Comparison of ENCODE assay signal across 23 cellular contexts in genomic region chr12:124780336-124780735, GRCh38.
DNase-seq lines count a peak whose midpoint lies in the region; ATAC-seq and TF ChIP-seq lines count a peak whose summit lies in the region.
"Had no signal": no experiment of that assay in that cellular context is flagged by ENCODE, and none has a peak within 500 bp of the region (broad histone marks: within the 10 kb centered on the region; RNA-seq: fewer than 3 reads in every experiment).

No MANE protein-coding gene starts in this region.

- no peak for ATAC-seq in natural killer cell treated with Interleukin-12 subunit alpha and Interleukin-12 subunit beta and Interleukin-15 and Interleukin-18, amount 100 ng/mL, for 72 hours
- no peak for ATAC-seq in natural killer cell
- ATAC-seq: T-cell had no signal

- peaks cover 3% of the 10 kb centered on the region for H3K36me3 ChIP-seq in H7 (replicated peaks; ENCODE audit: control insufficient read depth, insufficient read depth, low read length)
- peaks cover 5% of the 10 kb centered on the region for H3K36me3 ChIP-seq in brain microvascular endothelial cell (replicated peaks)
- peaks cover 0 to 4% of the 10 kb centered on the region in 2 donors for H3K36me3 ChIP-seq in ascending aorta

- peaks cover 0 to 6% of the 10 kb centered on the region in 2 donors for H3K4me1 ChIP-seq in ascending aorta

- H3K9me3 ChIP-seq in ascending aorta: no peaks in the 10 kb centered on the region
- H3K9me3 ChIP-seq: SK-N-SH had no signal

- H3K27me3 ChIP-seq in H7 (ENCODE audit: control insufficient read depth, insufficient read depth, low read length) (no peaks in the 10 kb centered on the region), brain microvascular endothelial cell (replicated peaks) (no peaks in the 10 kb centered on the region), ascending aorta (no peaks in the 10 kb centered on the region)

- H3K4me3 Mint-ChIP-seq in natural killer cell treated with Interleukin-12 subunit alpha and Interleukin-12 subunit beta and Interleukin-15 and Interleukin-18, amount 100 ng/mL, for 72 hours: no peak overlapping the region
- no peak overlapping the region for H3K4me3 Mint-ChIP-seq in natural killer cell
- H3K4me3 Mint-ChIP-seq: CD4-positive, alpha-beta memory T cell; IgD-negative memory B cell; T-cell had no signal

- peak; percentile 58 for DNase-seq in natural killer cell treated with Interleukin-12 subunit alpha and Interleukin-12 subunit beta and Interleukin-15 and Interleukin-18, amount 100 ng/mL, for 72 hours (ENCODE audit: low spot score)
- no peak for DNase-seq in natural killer cell
- peak; percentile 71 for DNase-seq in H7
- DNase-seq in brain microvascular endothelial cell: no peak
- no peak for DNase-seq in ecto neural progenitor cell (ENCODE audit: low spot score)
- DNase-seq in ascending aorta (ENCODE audit: low spot score in 2 of 2): no peak
- DNase-seq in activated CD4-positive, CD25-positive, alpha-beta regulatory T cell (lab: John Stamatoyannopoulos, UW): no peak
- DNase-seq: ACHN; AML-193; Calu3; CD4-positive, alpha-beta memory T cell; DMS53; Kasumi-1; MM.1S; NCI-H1092 treated with DMSO at 0.1 percent for 48 hours; NCI-H1694; NCI-H2107; NCI-H226; NCI-H69; SHP77; SK-N-SH; T-cell had no signal

- H3K4me1 Mint-ChIP-seq in natural killer cell treated with Interleukin-12 subunit alpha and Interleukin-12 subunit beta and Interleukin-15 and Interleukin-18, amount 100 ng/mL, for 72 hours (ENCODE audit: low read depth in 2 of 2): peaks cover 0 to 12% of the 10 kb centered on the region in 2 donors
- H3K4me1 Mint-ChIP-seq in natural killer cell: no peaks in the 10 kb centered on the region

- no peaks in the 10 kb centered on the region for H3K9me3 Mint-ChIP-seq in natural killer cell treated with Interleukin-12 subunit alpha and Interleukin-12 subunit beta and Interleukin-15 and Interleukin-18, amount 100 ng/mL, for 72 hours
- no peaks in the 10 kb centered on the region for H3K9me3 Mint-ChIP-seq in natural killer cell
- H3K9me3 Mint-ChIP-seq: IgD-negative memory B cell, T-cell had no signal

- TF ChIP-seq CTCF in natural killer cell (IDR thresholded peaks at IDR 0.05) (no peak), brain microvascular endothelial cell (IDR thresholded peaks at IDR 0.05; ENCODE audit: low read depth, low read length, missing control alignments) (peak; percentile 6), ascending aorta (IDR thresholded peaks at IDR 0.05) (no peak)

- peaks cover 2% of the 10 kb centered on the region for H3K36me3 Mint-ChIP-seq in natural killer cell treated with Interleukin-12 subunit alpha and Interleukin-12 subunit beta and Interleukin-15 and Interleukin-18, amount 100 ng/mL, for 72 hours
- H3K36me3 Mint-ChIP-seq in natural killer cell: no peaks in the 10 kb centered on the region
- H3K36me3 Mint-ChIP-seq: CD4-positive, alpha-beta memory T cell; T-cell had no signal

- no peak overlapping the region for H3K27ac ChIP-seq in brain microvascular endothelial cell
- no peak overlapping the region for H3K27ac ChIP-seq in ascending aorta

- intact Hi-C loops in natural killer cell (cut with micrococcal nuclease) (no loop called here), ascending aorta (cut with DNase I) (no loop called here)

- no peaks in the 10 kb centered on the region for H3K27me3 Mint-ChIP-seq in natural killer cell treated with Interleukin-12 subunit alpha and Interleukin-12 subunit beta and Interleukin-15 and Interleukin-18, amount 100 ng/mL, for 72 hours
- peaks cover 0 to under 1% of the 10 kb centered on the region in 2 donors for H3K27me3 Mint-ChIP-seq in natural killer cell (ENCODE audit: low read depth in 2 of 2)
- H3K27me3 Mint-ChIP-seq: IgD-negative memory B cell, T-cell had no signal

- H3K4me3 ChIP-seq in H7 (ENCODE audit: insufficient read depth, low read depth, low read length): no peak overlapping the region
- H3K4me3 ChIP-seq in brain microvascular endothelial cell (ENCODE audit: low read depth, low read length): no peak overlapping the region
- H3K4me3 ChIP-seq in ascending aorta: no peak overlapping the region

- in situ Hi-C loops in brain microvascular endothelial cell (cut with HindIII; ENCODE audit: low pct_ligation_motif_present, low sequenced_read_pairs): no loop called here

- no peak overlapping the region for H3K27ac Mint-ChIP-seq in natural killer cell treated with Interleukin-12 subunit alpha and Interleukin-12 subunit beta and Interleukin-15 and Interleukin-18, amount 100 ng/mL, for 72 hours
- no peak overlapping the region for H3K27ac Mint-ChIP-seq in natural killer cell
- H3K27ac Mint-ChIP-seq: CD4-positive, alpha-beta memory T cell; IgD-negative memory B cell; T-cell had no signal

Comparison
In these comparisons a context has a peak if more than half of its experiments do, and no peak if none do; other contexts are left out.
1. DNase-seq: peak in natural killer cell treated with Interleukin-12 subunit alpha and Interleukin-12 subunit beta and Interleukin-15 and Interleukin-18, amount 100 ng/mL, for 72 hours (single experiment) and H7 (single experiment); none in natural killer cell (single experiment), brain microvascular endothelial cell (single experiment), ecto neural progenitor cell (single experiment), ascending aorta (0 of 2) and activated CD4-positive, CD25-positive, alpha-beta regulatory T cell (0 of 4).